In genomic region chr2:133849341-133849740, GRCh38 we compare ENCODE assay signal across 28 cellular contexts.
"Had no signal": no experiment of that assay in that cellular context is flagged by ENCODE, and none has a peak within 500 bp of the region (broad histone marks: within the 10 kb centered on the region; RNA-seq: fewer than 3 reads in every experiment).

No MANE protein-coding gene starts in this region.

- H3K27ac Mint-ChIP-seq: activated CD4-positive, alpha-beta T cell treated with anti-CD3 and anti-CD28 coated beads, Interleukin-2, amount 10 ng/mL, durations not matched to agents 24 days and 14 days; activated CD8-positive, alpha-beta T cell treated with anti-CD3 and anti-CD28 coated beads for 36 hours; activated naive CD4-positive, alpha-beta T cell treated with anti-CD3 and anti-CD28 coated beads, Interleukin-2, amount 50 U/mL, for 24 hours; activated naive CD8-positive, alpha-beta T cell treated with anti-CD3 and anti-CD28 coated beads, Interleukin-2, amount 10 ng/mL, durations not matched to agents 7 days and 5 days; activated T-cell treated with anti-CD3 and anti-CD28 coated beads, Interleukin-2, amount 50 U/mL, for 72 hours; activated T-helper 17 cell treated with anti-CD3 and anti-CD28 coated beads, Interleukin-2, amount 50 U/mL, for 72 hours; IgD-negative memory B cell had no signal

- H3K36me3 Mint-ChIP-seq: activated naive CD4-positive, alpha-beta T cell treated with anti-CD3 and anti-CD28 coated beads, Interleukin-2, amount 50 U/mL, for 24 hours; activated naive CD8-positive, alpha-beta T cell treated with anti-CD3 and anti-CD28 coated beads, Interleukin-2, amount 10 ng/mL, durations not matched to agents 7 days and 5 days; IgD-negative memory B cell had no signal

- H3K9me3 Mint-ChIP-seq: activated CD4-positive, alpha-beta T cell treated with anti-CD3 and anti-CD28 coated beads, Interleukin-2, amount 10 ng/mL, durations not matched to agents 24 days and 14 days; activated CD8-positive, alpha-beta T cell treated with anti-CD3 and anti-CD28 coated beads for 36 hours; activated naive CD4-positive, alpha-beta T cell treated with anti-CD3 and anti-CD28 coated beads, Interleukin-2, amount 50 U/mL, for 24 hours; activated naive CD8-positive, alpha-beta T cell treated with anti-CD3 and anti-CD28 coated beads, Interleukin-2, amount 10 ng/mL, durations not matched to agents 7 days and 5 days; activated T-cell treated with anti-CD3 and anti-CD28 coated beads, Interleukin-2, amount 50 U/mL, for 72 hours; activated T-helper 17 cell treated with anti-CD3 and anti-CD28 coated beads, Interleukin-2, amount 50 U/mL, for 72 hours had no signal

- DNase-seq: activated CD4-positive, alpha-beta T cell treated with anti-CD3 and anti-CD28 coated beads, Interleukin-2, amount 10 ng/mL, durations not matched to agents 24 days and 14 days; activated CD4-positive, alpha-beta T cell treated with anti-CD3 and anti-CD28 coated beads, Interleukin-2, amount 50 U/mL, for 4 hours; activated CD8-positive, alpha-beta T cell treated with anti-CD3 and anti-CD28 coated beads for 36 hours; activated gamma-delta T cell; activated naive CD4-positive, alpha-beta T cell treated with Interleukin-2 at 50 U/mL for 16 hours; activated naive CD8-positive, alpha-beta T cell treated with anti-CD3 and anti-CD28 coated beads, Interleukin-2, amount 10 ng/mL, durations not matched to agents 7 days and 5 days; activated T-cell treated with anti-CD3 and anti-CD28 coated beads, Interleukin-2, amount 50 U/mL, for 1 hour; activated T-cell treated with anti-CD3 and anti-CD28 coated beads, Interleukin-2, amount 50 U/mL, for 72 hours; amygdala; Karpas-422; KBM-7; MG63; NCI-H1048; NCI-H146; NCI-H187; NCI-H2029 treated with DMSO at 0.1 percent for 48 hours; NCI-H2107; NCI-H345; NCI-H524 treated with DMSO at 0.1 percent for 48 hours; PC-9; Right ventricle myocardium superior; SJCRH30; T1000 had no signal

- H3K4me3 ChIP-seq: ascending aorta, MG63, PC-9, SJCRH30, SK-N-MC had no signal

- H3K4me1 ChIP-seq: ascending aorta had no signal

- H2AFZ ChIP-seq: PC-9 had no signal

- H3K27ac ChIP-seq: ascending aorta, PC-9, SJCRH30, SK-N-MC had no signal

- H3K36me3 ChIP-seq: ascending aorta, MG63, SJCRH30 had no signal

- H3K4me1 Mint-ChIP-seq: activated CD4-positive, alpha-beta T cell treated with anti-CD3 and anti-CD28 coated beads, Interleukin-2, amount 10 ng/mL, durations not matched to agents 24 days and 14 days; activated naive CD4-positive, alpha-beta T cell treated with anti-CD3 and anti-CD28 coated beads, Interleukin-2, amount 50 U/mL, for 24 hours; activated naive CD8-positive, alpha-beta T cell treated with anti-CD3 and anti-CD28 coated beads, Interleukin-2, amount 10 ng/mL, durations not matched to agents 7 days and 5 days; activated T-helper 17 cell treated with anti-CD3 and anti-CD28 coated beads, Interleukin-2, amount 50 U/mL, for 72 hours had no signal

- H3K27me3 Mint-ChIP-seq: activated naive CD8-positive, alpha-beta T cell treated with anti-CD3 and anti-CD28 coated beads, Interleukin-2, amount 10 ng/mL, durations not matched to agents 7 days and 5 days had no signal

- H3K27me3 ChIP-seq: ascending aorta, MG63, SJCRH30 had no signal

- H3K9me3 ChIP-seq: ascending aorta, MG63, SJCRH30 had no signal

- H3K4me2 ChIP-seq: PC-9 had no signal

- H3K4me3 Mint-ChIP-seq: activated CD4-positive, alpha-beta T cell treated with anti-CD3 and anti-CD28 coated beads, Interleukin-2, amount 10 ng/mL, durations not matched to agents 24 days and 14 days; activated CD8-positive, alpha-beta T cell treated with anti-CD3 and anti-CD28 coated beads for 36 hours; activated naive CD4-positive, alpha-beta T cell treated with anti-CD3 and anti-CD28 coated beads, Interleukin-2, amount 50 U/mL, for 24 hours; activated naive CD8-positive, alpha-beta T cell treated with anti-CD3 and anti-CD28 coated beads, Interleukin-2, amount 10 ng/mL, durations not matched to agents 7 days and 5 days; activated T-cell treated with anti-CD3 and anti-CD28 coated beads, Interleukin-2, amount 50 U/mL, for 72 hours; activated T-helper 17 cell treated with anti-CD3 and anti-CD28 coated beads, Interleukin-2, amount 50 U/mL, for 72 hours; IgD-negative memory B cell had no signal

- ATAC-seq: activated CD8-positive, alpha-beta T cell treated with anti-CD3 and anti-CD28 coated beads for 36 hours; activated T-cell treated with anti-CD3 and anti-CD28 coated beads, Interleukin-2, amount 50 U/mL, for 72 hours; activated T-helper 17 cell treated with anti-CD3 and anti-CD28 coated beads, Interleukin-2, amount 50 U/mL, for 72 hours had no signal
